ENCODE assay signal across 8 cellular contexts in genomic region chr19:41364546-41365391, GRCh38. TPM values are rescaled to one million over a fixed set of nuclear protein-coding genes. Genes with fewer than 3 reads are reported as not detected.
DNase-seq lines count a peak whose midpoint lies in the region; ATAC-seq and TF ChIP-seq lines count a peak whose summit lies in the region.

No MANE protein-coding gene starts in this region.

- DNase-seq in activated CD4-positive, alpha-beta T cell treated with anti-CD3 and anti-CD28 coated beads, Interleukin-2, amount 10 ng/mL, durations not matched to agents 7 days and 5 days: no peak
- DNase-seq in activated CD4-positive, alpha-beta T cell treated with anti-CD3 and anti-CD28 coated beads for 1 hour: no peak
- DNase-seq in activated B cell treated with CpG ODN at 0.5 μM for 24 hours (no peak), iPS DF 6.9 (ENCODE audit: low read depth, low spot score) (no peak), NCI-H774 (lab: John Stamatoyannopoulos, UW) (no peak)
- DNase-seq in stimulated activated CD4-positive, alpha-beta T cell treated with anti-CD3 and anti-CD28 coated beads, Interleukin-4, amount 100 ng/mL, for 24 hours: no peak

- POLR2A ChIA-PET in activated CD4-positive, alpha-beta T cell treated with anti-CD3 and anti-CD28 coated beads, Interleukin-2, amount 10 ng/mL, durations not matched to agents 7 days and 5 days (lab: Charles Lee): interaction anchor here (0.7 to 1.4 kb wide), 3 partner anchors 9 to 38 kb away, joined by 3 to 5 read pairs (median 4); no protein-coding TSS in a partner anchor
- POLR2A ChIA-PET in activated B cell treated with CpG ODN at 0.5 μM for 24 hours (lab: Charles Lee): interaction anchor here (0.6 to 4.4 kb wide), 26 partner anchors 8 to 1929 kb away, joined by 3 to 106 read pairs (median 5); partner anchors contain the start of genes ACTMAP, CEACAM21, DMAC2 and EXOSC5

- H3K4me1 ChIP-seq in iPS DF 6.9 (ENCODE audit: control insufficient read depth, insufficient read depth, low read length) (no peaks in the 10 kb centered on the region), stomach smooth muscle (ENCODE audit: control insufficient read depth, insufficient read depth, low read length) (peaks cover 14% of the 10 kb centered on the region)

- H3K9me3 ChIP-seq in iPS DF 6.9 (ENCODE audit: control insufficient read depth, insufficient read depth, low read length) (no peaks in the 10 kb centered on the region), stomach smooth muscle (ENCODE audit: control insufficient read depth in 2 of 2, low read length in 2 of 2) (no peaks in the 10 kb centered on the region)

- no peak for TF ChIP-seq POLR2A in GM18505 (IDR thresholded peaks at IDR 0.05; ENCODE audit: borderline replicate concordance, extremely low read depth, insufficient read depth, insufficient read length)

- H3K36me3 ChIP-seq in iPS DF 6.9 (ENCODE audit: control insufficient read depth, insufficient read depth, low read length): no peaks in the 10 kb centered on the region
- no peaks in the 10 kb centered on the region for H3K36me3 ChIP-seq in stomach smooth muscle (ENCODE audit: control insufficient read depth in 2 of 2, insufficient read depth in 2 of 2, low read length in 2 of 2)

- no CpG with 5 or more reads among the region's 13 CpGs for WGBS in iPS DF 6.9 (ENCODE audit: insufficient coverage, insufficient read length)

- peaks cover 35% of the 10 kb centered on the region for H3K4me1 Mint-ChIP-seq in activated CD4-positive, alpha-beta T cell treated with anti-CD3 and anti-CD28 coated beads, Interleukin-2, amount 10 ng/mL, durations not matched to agents 7 days and 5 days
- peaks cover 34% of the 10 kb centered on the region for H3K4me1 Mint-ChIP-seq in activated B cell treated with CpG ODN at 0.5 μM for 24 hours

- H3K27ac ChIP-seq in iPS DF 6.9 (ENCODE audit: low read length): no peak overlapping the region
- H3K27ac ChIP-seq in stomach smooth muscle (ENCODE audit: low read length): peak overlapping the region; percentile 98

- intact Hi-C loops in activated B cell treated with CpG ODN at 0.5 μM for 24 hours (cut with micrococcal nuclease): loop anchor here (1.0 to 2.0 kb wide), 4 partner anchors 14 to 100 kb away; partner anchors contain the start of genes BCKDHA, EXOSC5 and HNRNPUL1

- H3K36me3 Mint-ChIP-seq in activated CD4-positive, alpha-beta T cell treated with anti-CD3 and anti-CD28 coated beads, Interleukin-2, amount 10 ng/mL, durations not matched to agents 7 days and 5 days (ENCODE audit: low read depth): peaks cover 11% of the 10 kb centered on the region
- H3K36me3 Mint-ChIP-seq in activated B cell treated with CpG ODN at 0.5 μM for 24 hours (ENCODE audit: low read depth): peaks cover 8% of the 10 kb centered on the region

- H3K27me3 ChIP-seq in iPS DF 6.9 (ENCODE audit: control insufficient read depth, insufficient read depth, low read length): no peaks in the 10 kb centered on the region
- no peaks in the 10 kb centered on the region for H3K27me3 ChIP-seq in stomach smooth muscle (ENCODE audit: control insufficient read depth in 1 of 2, insufficient read depth in 2 of 2, low read length in 2 of 2)

- no peak for ATAC-seq in activated B cell treated with CpG ODN at 0.5 μM for 24 hours (ENCODE audit: low read depth)
- no peak for ATAC-seq in GM18505 (IDR thresholded peaks at IDR 0.05; ENCODE audit: unreplicated experiment)

- CTCF ChIA-PET in activated CD4-positive, alpha-beta T cell treated with anti-CD3 and anti-CD28 coated beads, Interleukin-2, amount 10 ng/mL, durations not matched to agents 7 days and 5 days (lab: Charles Lee): interaction anchor here (0.6 to 4.1 kb wide), 11 partner anchors 9 to 100 kb away, joined by 3 to 31 read pairs (median 4); partner anchors contain the start of genes HNRNPUL1 and TGFB1
- CTCF ChIA-PET in activated B cell treated with CpG ODN at 0.5 μM for 24 hours (lab: Charles Lee): interaction anchor here (0.6 to 4.4 kb wide), 7 partner anchors 11 to 588 kb away, joined by 3 to 38 read pairs (median 4); partner anchors contain the start of gene TGFB1

- H3K4me3 ChIP-seq in iPS DF 6.9 (ENCODE audit: low read length) (peak overlapping the region; percentile 51; the same call in 1 of the 2 replicates), stomach smooth muscle (ENCODE audit: low read length in 2 of 2) (peak overlapping the region; percentile 80 to 96)

- H3K27ac Mint-ChIP-seq in activated CD4-positive, alpha-beta T cell treated with anti-CD3 and anti-CD28 coated beads, Interleukin-2, amount 10 ng/mL, durations not matched to agents 7 days and 5 days: peak overlapping the region; percentile 99
- H3K27ac Mint-ChIP-seq in activated B cell treated with CpG ODN at 0.5 μM for 24 hours: peak overlapping the region; percentile 100

- peak overlapping the region; percentile 95 for H3K4me3 Mint-ChIP-seq in activated CD4-positive, alpha-beta T cell treated with anti-CD3 and anti-CD28 coated beads, Interleukin-2, amount 10 ng/mL, durations not matched to agents 7 days and 5 days
- peak overlapping the region; percentile 96 for H3K4me3 Mint-ChIP-seq in activated B cell treated with CpG ODN at 0.5 μM for 24 hours

- no peaks in the 10 kb centered on the region for H3K27me3 Mint-ChIP-seq in activated CD4-positive, alpha-beta T cell treated with anti-CD3 and anti-CD28 coated beads, Interleukin-2, amount 10 ng/mL, durations not matched to agents 7 days and 5 days
- no peaks in the 10 kb centered on the region for H3K27me3 Mint-ChIP-seq in activated B cell treated with CpG ODN at 0.5 μM for 24 hours

- peak overlapping the region; percentile 86 to 98 for H3K9ac ChIP-seq in stomach smooth muscle (ENCODE audit: low read length in 2 of 2)

- TF ChIP-seq CTCF in activated B cell treated with CpG ODN at 0.5 μM for 24 hours (IDR thresholded peaks at IDR 0.05): no peak

- no peaks in the 10 kb centered on the region for H3K9me3 Mint-ChIP-seq in activated CD4-positive, alpha-beta T cell treated with anti-CD3 and anti-CD28 coated beads, Interleukin-2, amount 10 ng/mL, durations not matched to agents 7 days and 5 days
- H3K9me3 Mint-ChIP-seq in activated B cell treated with CpG ODN at 0.5 μM for 24 hours: no peaks in the 10 kb centered on the region

RNA-seq across cellular contexts. Expression of gene B9D2, which starts 0.8 kb away (rescaled TPM):
- 10 to 100 TPM; 11.6 to 11.7 TPM for total RNA-seq in activated CD4-positive, alpha-beta T cell treated with anti-CD3 and anti-CD28 coated beads, Interleukin-2, amount 10 ng/mL, durations not matched to agents 7 days and 5 days
- total RNA-seq in activated B cell treated with CpG ODN at 0.5 μM for 24 hours: 11.7 and 14.2 TPM in 2 replicates

RNA-seq across cellular contexts. Expression of gene TGFB1, which starts 11.0 kb away (rescaled TPM):
- 100 to 1,000 TPM; 194 TPM for total RNA-seq in activated CD4-positive, alpha-beta T cell treated with anti-CD3 and anti-CD28 coated beads, Interleukin-2, amount 10 ng/mL, durations not matched to agents 7 days and 5 days
- 80.7 and 88.5 TPM in 2 replicates for total RNA-seq in activated B cell treated with CpG ODN at 0.5 μM for 24 hours

RNA-seq across cellular contexts. Expression of gene TMEM91, which starts 11.6 kb away (rescaled TPM):
- total RNA-seq in activated CD4-positive, alpha-beta T cell treated with anti-CD3 and anti-CD28 coated beads, Interleukin-2, amount 10 ng/mL, durations not matched to agents 7 days and 5 days: 1 to 10 TPM; 5.4 to 5.6 TPM
- total RNA-seq in activated B cell treated with CpG ODN at 0.5 μM for 24 hours: 3.7 and 4.6 TPM in 2 replicates

RNA-seq across cellular contexts. Expression of gene EXOSC5, which starts 32.4 kb away (rescaled TPM):
- 10 to 100 TPM; 21.1 to 26.9 TPM for total RNA-seq in activated CD4-positive, alpha-beta T cell treated with anti-CD3 and anti-CD28 coated beads, Interleukin-2, amount 10 ng/mL, durations not matched to agents 7 days and 5 days
- 30.1 and 31.6 TPM in 2 replicates for total RNA-seq in activated B cell treated with CpG ODN at 0.5 μM for 24 hours

RNA-seq across cellular contexts. Expression of gene BCKDHA, which starts 32.8 kb away (rescaled TPM):
- 10 to 100 TPM; 12.7 TPM for total RNA-seq in activated CD4-positive, alpha-beta T cell treated with anti-CD3 and anti-CD28 coated beads, Interleukin-2, amount 10 ng/mL, durations not matched to agents 7 days and 5 days
- total RNA-seq in activated B cell treated with CpG ODN at 0.5 μM for 24 hours: 22.2 and 25.2 TPM in 2 replicates
